ENCODE assay signal across 18 cellular contexts in genomic region chr19:4441994-4442845, GRCh38. TPM values are rescaled to one million over a fixed set of nuclear protein-coding genes. Genes with fewer than 3 reads are reported as not detected.
DNase-seq lines count a peak whose midpoint lies in the region; TF ChIP-seq lines count a peak whose summit lies in the region.
"Had no signal": no experiment of that assay in that cellular context is flagged by ENCODE, and none has a peak within 500 bp of the region (broad histone marks: within the 10 kb centered on the region; RNA-seq: fewer than 3 reads in every experiment).

No MANE protein-coding gene starts in this region.

- DNase-seq in SKM-1 (lab: John Stamatoyannopoulos, UW; ENCODE audit: unreplicated experiment) (peak; percentile 27), SKM-1 treated with dmso at 0.1 percent for 144 hours (lab: John Stamatoyannopoulos, UW; ENCODE audit: unreplicated experiment) (no peak), NB4 (ENCODE audit: low read depth) (peak; percentile 24), osteoblast (ENCODE audit: insufficient read length, low spot score, missing footprints) (peak; percentile 78), NCI-H1694 (lab: John Stamatoyannopoulos, UW) (no peak), ureter (ENCODE audit: low spot score) (no peak), esophagus muscularis mucosa (ENCODE audit: extremely low spot score) (no peak)
- DNase-seq: 8988T; activated CD4-positive, CD25-positive, alpha-beta regulatory T cell; amniotic stem cell; DMS79; MG63; NCI-H2081 treated with DMSO at 0.1 percent for 48 hours; NCI-H748 treated with DMSO at 0.1 percent for 48 hours; stimulated activated CD4-positive, alpha-beta T cell treated with anti-CD3 and anti-CD28 coated beads, Interleukin-1b, Interleukin-23, amount 100 ng/mL, for 48 hours; T-cell had no signal

- TF ChIP-seq POLR2A in NB4 (IDR thresholded peaks at IDR 0.05; ENCODE audit: extremely low read depth, insufficient read length) (no peak), esophagus muscularis mucosa (IDR thresholded peaks at IDR 0.05; ENCODE audit: low read depth) (no peak)

- peaks cover 3% of the 10 kb centered on the region for H3K36me3 Mint-ChIP-seq in brain

- H3K27ac ChIP-seq in osteoblast (ENCODE audit: low read depth, low read length) (no peak overlapping the region), esophagus muscularis mucosa (replicated peaks in 1 of 4) (no peak overlapping the region)

- 81% methylated on average over 23 of the region's 23 CpGs for WGBS in esophagus muscularis mucosa

- no peaks in the 10 kb centered on the region for H3K79me2 ChIP-seq in osteoblast (ENCODE audit: insufficient read depth, low read length)

- peak overlapping the region in 3 of 5 experiments; percentile 44 to 66 (median 59) for H3K27ac Mint-ChIP-seq in brain

- no peaks in the 10 kb centered on the region for H3K9me3 ChIP-seq in osteoblast (ENCODE audit: low read depth, low read length)
- no peaks in the 10 kb centered on the region for H3K9me3 ChIP-seq in esophagus muscularis mucosa
- H3K9me3 ChIP-seq: BLaER1 treated with 17β-estradiol and CSF1 and Interleukin-3, amounts not matched to agents 10 nM and 100 nM; MG63 had no signal

- no peak for TF ChIP-seq CTCF in NB4 (IDR thresholded peaks at IDR 0.05; ENCODE audit: low read depth, low read length)
- TF ChIP-seq CTCF in brain (conservative IDR thresholded peaks at IDR 0.05) = no peak
- TF ChIP-seq CTCF in osteoblast (IDR thresholded peaks at IDR 0.05; ENCODE audit: extremely low read depth, low read depth, low read length) = no peak
- TF ChIP-seq CTCF in esophagus muscularis mucosa (IDR thresholded peaks at IDR 0.05) = no peak

- no peak overlapping the region for H3K4me2 ChIP-seq in osteoblast (ENCODE audit: insufficient read depth, low read length)

- H3K36me3 ChIP-seq in osteoblast (ENCODE audit: insufficient read depth, low read length) = peaks cover 26% of the 10 kb centered on the region
- H3K36me3 ChIP-seq in esophagus muscularis mucosa = peaks cover 23 to 40% (median 34%) of the 10 kb centered on the region in 4 donors

- H3K4me1 ChIP-seq in osteoblast (ENCODE audit: insufficient read depth, low read length) (no peaks in the 10 kb centered on the region), esophagus muscularis mucosa (no peaks in the 10 kb centered on the region)

- peaks cover 0 to 2% (median 0%) of the 10 kb centered on the region in 5 experiments for H3K9me3 Mint-ChIP-seq in brain
- H3K9me3 Mint-ChIP-seq: T-cell had no signal

- no peak overlapping the region for H2AFZ ChIP-seq in osteoblast (ENCODE audit: low read length)

- peaks cover 5% of the 10 kb centered on the region for H3K4me1 Mint-ChIP-seq in brain

- no peak overlapping the region for H3K4me3 Mint-ChIP-seq in brain
- H3K4me3 Mint-ChIP-seq: T-cell had no signal

- intact Hi-C loops in esophagus muscularis mucosa (cut with DNase I) = no loop called here

- H3K27me3 ChIP-seq in osteoblast (ENCODE audit: insufficient read depth, low read length) = no peaks in the 10 kb centered on the region
- H3K27me3 ChIP-seq in esophagus muscularis mucosa = no peaks in the 10 kb centered on the region
- H3K27me3 ChIP-seq: BLaER1 treated with 17β-estradiol and CSF1 and Interleukin-3, amounts not matched to agents 10 nM and 100 nM; MG63 had no signal

- no peak for TF ChIP-seq EP300 in esophagus muscularis mucosa (IDR thresholded peaks at IDR 0.05)

- peaks cover 8% of the 10 kb centered on the region for H4K20me1 ChIP-seq in osteoblast (ENCODE audit: insufficient read depth, low read length)

- peaks cover 2% of the 10 kb centered on the region for H3K27me3 Mint-ChIP-seq in brain
- H3K27me3 Mint-ChIP-seq: T-cell had no signal

- H3K4me3 ChIP-seq in NB4 (ENCODE audit: low read depth, low read length) (no peak overlapping the region), osteoblast (ENCODE audit: insufficient read depth, low read length) (no peak overlapping the region), esophagus muscularis mucosa (no peak overlapping the region)
- H3K4me3 ChIP-seq: BLaER1 treated with 17β-estradiol and CSF1 and Interleukin-3, amounts not matched to agents 10 nM and 100 nM; MG63 had no signal

RNA-seq across cellular contexts. Expression of gene UBXN6, which starts 15.4 kb away (rescaled TPM):
- polyA plus RNA-seq in brain (ENCODE audit: insufficient read depth, low read depth, low replicate concordance) = 266 TPM
- total RNA-seq in osteoblast (120 and 136 TPM in 2 replicates), ureter (107 TPM), esophagus muscularis mucosa (100 to 1,000 TPM in 2 of 4 donors, 10 to 100 TPM in 2; 65.2 to 190 (median 98.8) TPM)

RNA-seq across cellular contexts. Expression of gene HDGFL2, which starts 29.9 kb away (rescaled TPM):
- polyA plus RNA-seq in brain (ENCODE audit: insufficient read depth, low read depth, low replicate concordance) = 150 TPM
- total RNA-seq in osteoblast = 44.2 and 48.5 TPM in 2 replicates
- 45.9 TPM for total RNA-seq in ureter
- total RNA-seq in esophagus muscularis mucosa = 10 to 100 TPM; 30.5 to 72.3 (median 45.5) TPM

RNA-seq across cellular contexts. Expression of gene CHAF1A, which starts 39.8 kb away (rescaled TPM):
- 36.3 TPM for polyA plus RNA-seq in brain (ENCODE audit: insufficient read depth, low read depth, low replicate concordance)
- total RNA-seq in osteoblast = 3.6 and 5.6 TPM in 2 replicates
- total RNA-seq in ureter = 23.0 TPM
- 10 to 100 TPM in 1 of 4 donors, 1 to 10 TPM in 3; 4.6 to 14.6 (median 7.6) TPM for total RNA-seq in esophagus muscularis mucosa

RNA-seq across cellular contexts. Expression of gene SH3GL1, which starts 41.9 kb away (rescaled TPM):
- polyA plus RNA-seq in brain (ENCODE audit: insufficient read depth, low read depth, low replicate concordance) = 129 TPM
- 83.2 and 84.9 TPM in 2 replicates for total RNA-seq in osteoblast
- total RNA-seq in ureter = 78.5 TPM
- 10 to 100 TPM; 49.4 to 77.2 (median 59.5) TPM for total RNA-seq in esophagus muscularis mucosa

Comparison
In these comparisons a context has a peak if more than half of its experiments do, and no peak if none do; other contexts are left out.
1. DNase-seq: peak in SKM-1 (single experiment), NB4 (single experiment) and osteoblast (single experiment); none in SKM-1 treated with dmso at 0.1 percent for 144 hours (single experiment), NCI-H1694 (single experiment), ureter (single experiment) and esophagus muscularis mucosa (single experiment).